ENCODE assay signal across 11 cellular contexts in the genomic region with DNA sequence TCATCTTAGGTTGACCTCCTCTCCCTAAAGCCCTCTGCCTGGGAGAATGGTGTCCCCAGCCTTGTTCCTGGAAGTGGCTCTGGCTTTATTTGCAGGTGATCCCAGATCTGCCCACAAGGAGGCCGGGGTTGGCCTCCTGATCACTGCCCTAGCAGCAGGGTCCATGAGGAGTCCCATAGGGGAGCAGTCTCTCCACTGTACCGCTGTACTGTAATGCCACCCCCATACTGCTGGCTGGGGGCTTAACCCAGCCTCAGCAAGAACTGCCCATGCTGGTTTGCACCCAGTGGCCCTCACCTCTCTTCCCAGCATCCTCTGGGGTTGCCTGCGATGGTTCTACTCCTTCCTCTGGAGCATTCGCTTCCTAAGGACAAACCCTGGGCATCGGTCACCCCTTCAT. TPM values are rescaled to one million over a fixed set of nuclear protein-coding genes. Genes with fewer than 3 reads are reported as not detected.
DNase-seq lines count a peak whose midpoint lies in the region; ATAC-seq, FAIRE-seq and TF ChIP-seq lines count a peak whose summit lies in the region.
"Had no signal": no experiment of that assay in that cellular context is flagged by ENCODE, and none has a peak within 500 bp of the region (broad histone marks: within the 10 kb centered on the region; RNA-seq: fewer than 3 reads in every experiment).

No MANE protein-coding gene starts in this region.

- no peak overlapping the region for H2BK20ac ChIP-seq in IMR-90 (ENCODE audit: low read depth, low read length)

- H3K27me3 ChIP-seq in IMR-90 (ENCODE audit: control insufficient read depth, insufficient read depth, low read length) (no peaks in the 10 kb centered on the region), bronchial epithelial cell (ENCODE audit: control insufficient read depth, insufficient read depth, low read length) (no peaks in the 10 kb centered on the region)
- H3K27me3 ChIP-seq: hepatocyte had no signal

- 100% methylated on average over 3 of the region's 5 CpGs; no CpG with 5 or more reads in 1 of the 2 experiments for WGBS in IMR-90 (ENCODE audit: extremely low coverage in 2 of 2, insufficient read length in 1 of 2), 2 experiments

- H4K20me1 ChIP-seq in IMR-90 (ENCODE audit: insufficient read depth, low read length), result no peaks in the 10 kb centered on the region; the same call in 1 of the 2 replicates

- H4K8ac ChIP-seq in IMR-90 (ENCODE audit: low read depth in 2 of 2, low read length in 2 of 2), result no peak overlapping the region

- H3K9me3 ChIP-seq in IMR-90 (ENCODE audit: control insufficient read depth, insufficient read depth, low read length), result no peaks in the 10 kb centered on the region
- H3K9me3 ChIP-seq in mucosa of descending colon, result no peaks in the 10 kb centered on the region

- peak overlapping the region; percentile 1 for H2AK9ac ChIP-seq in IMR-90 (replicated peaks; ENCODE audit: low read depth, low read length, poor library complexity)

- POLR2A ChIA-PET in IMR-90 (lab: Charles Lee; ENCODE audit: unreplicated experiment), result no interaction called here

- H3K9me1 ChIP-seq in IMR-90 (ENCODE audit: insufficient read depth, low read length), result peaks cover 29% of the 10 kb centered on the region

- FAIRE-seq in bronchial epithelial cell (lab: Jason Lieb, UNC), result peak; percentile 84
- no peak for FAIRE-seq in RCC 7860 (lab: Jason Lieb, UNC)

- BruUV-seq in IMR-90 (replicated peaks; lab: Mats Ljungman, UMichigan), result no TSS peak

- H2AK5ac ChIP-seq in IMR-90 (ENCODE audit: low read depth, low read length), result no peak overlapping the region

- H2BK120ac ChIP-seq in IMR-90 (ENCODE audit: low read depth, low read length), result no peak overlapping the region

- no peaks in the 10 kb centered on the region for H3K79me1 ChIP-seq in IMR-90 (ENCODE audit: low read depth in 1 of 2, low read length in 2 of 2)

- no peak for ATAC-seq in IMR-90 (ENCODE audit: low read depth)
- ATAC-seq in mucosa of descending colon, result peak; percentile 21

- intact Hi-C loops in IMR-90 (cut with micrococcal nuclease) (no loop called here), mucosa of descending colon (cut with DNase I, micrococcal nuclease) (no loop called here)

- no peak overlapping the region for H2BK5ac ChIP-seq in IMR-90 (ENCODE audit: low read depth, low read length, poor library complexity, severe bottlenecking)

- H3K36me3 ChIP-seq in IMR-90 (ENCODE audit: control insufficient read depth, insufficient read depth, low read length) (peaks cover 1% of the 10 kb centered on the region; the same call in 1 of the 2 replicates), bronchial epithelial cell (ENCODE audit: control insufficient read depth, insufficient read depth, low read length) (no peaks in the 10 kb centered on the region), mucosa of descending colon (ENCODE audit: low read depth) (no peaks in the 10 kb centered on the region)

- H3K27ac ChIP-seq in IMR-90 (ENCODE audit: insufficient read depth, low read length), result no peak overlapping the region

- H2AFZ ChIP-seq in IMR-90 (replicated peaks; ENCODE audit: low read length, poor library complexity), result no peak overlapping the region
- H2AFZ ChIP-seq: hepatocyte had no signal

- H3K9ac ChIP-seq in IMR-90 (ENCODE audit: low read depth, low read length), result no peak overlapping the region

- DNase-seq in ELR (ENCODE audit: low read depth), result peak; percentile 42
- DNase-seq in IMR-90, result no peak
- no peak for DNase-seq in bronchial epithelial cell (ENCODE audit: low read depth)
- DNase-seq in mucosa of descending colon, result no peak
- no peak for DNase-seq in midbrain (lab: John Stamatoyannopoulos, UW)
- no peak for DNase-seq in NCI-H2029 (lab: John Stamatoyannopoulos, UW)
- no peak for DNase-seq in RCC 7860 (ENCODE audit: low spot score)
- no peak for DNase-seq in NCI-H1694 treated with DMSO at 0.1 percent for 48 hours (lab: John Stamatoyannopoulos, UW)
- DNase-seq: activated naive CD8-positive, alpha-beta T cell treated with anti-CD3 and anti-CD28 coated beads, Interleukin-2, amount 10 ng/mL, durations not matched to agents 7 days and 5 days; NCI-H1436 treated with DMSO at 0.1 percent for 48 hours had no signal

- no peak overlapping the region for H3K4ac ChIP-seq in IMR-90 (ENCODE audit: low read depth, low read length)

- no peak overlapping the region for H4K91ac ChIP-seq in IMR-90 (ENCODE audit: insufficient read depth, low read depth, low read length)

- no peak overlapping the region for H3K23ac ChIP-seq in IMR-90 (ENCODE audit: low read depth, low read length)

- H3K4me1 ChIP-seq in IMR-90 (ENCODE audit: control insufficient read depth, insufficient read depth, low read length), result peaks cover 6% of the 10 kb centered on the region; the same call in 1 of the 2 replicates
- peaks cover 13% of the 10 kb centered on the region for H3K4me1 ChIP-seq in mucosa of descending colon (ENCODE audit: low read depth)

- dilution Hi-C loops in IMR-90 (cut with HindIII; ENCODE audit: low sequenced_read_pairs, unreplicated experiment), result no loop called here

- TF ChIP-seq POLR2A in IMR-90 (IDR thresholded peaks at IDR 0.05; ENCODE audit: low read depth, low read length), result no peak

- H3K18ac ChIP-seq in IMR-90 (ENCODE audit: low read depth, low read length), result no peak overlapping the region

- CTCF ChIA-PET in IMR-90 (lab: Yijun Ruan, JAX), result no interaction called here

- TF ChIP-seq CTCF in IMR-90 (conservative IDR thresholded peaks at IDR 0.05; ENCODE audit: low read depth, low read length) (0 out of 2 replicates have a peak, but pooled peaks have one; percentile 11), bronchial epithelial cell (IDR thresholded peaks at IDR 0.05; ENCODE audit: insufficient read depth, low read length, severe bottlenecking) (peak; percentile 20), mucosa of descending colon (IDR thresholded peaks at IDR 0.05) (no peak)

- in situ Hi-C loops in IMR-90 (cut with MboI; ENCODE audit: low sequenced_read_pairs), result no loop called here

- H3K56ac ChIP-seq in IMR-90 (ENCODE audit: extremely low read depth, insufficient read depth, low read length), result no peak overlapping the region

- H2BK15ac ChIP-seq in IMR-90 (ENCODE audit: low read depth, low read length), result no peak overlapping the region

- no peak for TF ChIP-seq RAD21 in IMR-90 (IDR thresholded peaks at IDR 0.05; ENCODE audit: low read length)

- no peak overlapping the region for H4K5ac ChIP-seq in IMR-90 (ENCODE audit: low read depth, low read length)

- H3K4me3 ChIP-seq in IMR-90 (ENCODE audit: insufficient read depth, low read depth, low read length), result no peak overlapping the region
- H3K4me3 ChIP-seq in bronchial epithelial cell (ENCODE audit: low read depth, low read length), result no peak overlapping the region
- no peak overlapping the region for H3K4me3 ChIP-seq in mucosa of descending colon
- H3K4me3 ChIP-seq: hepatocyte had no signal

- H3K14ac ChIP-seq in IMR-90 (replicated peaks; ENCODE audit: low read depth, low read length), result no peak overlapping the region

- no peak overlapping the region for H3K4me2 ChIP-seq in IMR-90 (ENCODE audit: low read depth, low read length)
- H3K4me2 ChIP-seq: hepatocyte had no signal

TF ChIP-seq in IMR-90, 13 proteins besides CTCF, POLR2A, EP300 and RAD21:
- TF ChIP-seq, protein P1, sequence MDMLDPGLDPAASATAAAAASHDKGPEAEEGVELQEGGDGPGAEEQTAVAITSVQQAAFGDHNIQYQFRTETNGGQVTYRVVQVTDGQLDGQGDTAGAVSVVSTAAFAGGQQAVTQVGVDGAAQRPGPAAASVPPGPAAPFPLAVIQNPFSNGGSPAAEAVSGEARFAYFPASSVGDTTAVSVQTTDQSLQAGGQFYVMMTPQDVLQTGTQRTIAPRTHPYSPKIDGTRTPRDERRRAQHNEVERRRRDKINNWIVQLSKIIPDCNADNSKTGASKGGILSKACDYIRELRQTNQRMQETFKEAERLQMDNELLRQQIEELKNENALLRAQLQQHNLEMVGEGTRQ (IDR thresholded peaks at IDR 0.05; ENCODE audit: low read depth, low read length), result no peak
- TF ChIP-seq CEBPB (IDR thresholded peaks at IDR 0.05; ENCODE audit: low read depth, low read length), result no peak
- no peak for TF ChIP-seq RCOR1 (IDR thresholded peaks at IDR 0.05; ENCODE audit: insufficient replicate concordance, low read length)
- TF ChIP-seq RFX5 (IDR thresholded peaks at IDR 0.05; ENCODE audit: low read depth, low read length), result no peak
- TF ChIP-seq, protein P2, sequence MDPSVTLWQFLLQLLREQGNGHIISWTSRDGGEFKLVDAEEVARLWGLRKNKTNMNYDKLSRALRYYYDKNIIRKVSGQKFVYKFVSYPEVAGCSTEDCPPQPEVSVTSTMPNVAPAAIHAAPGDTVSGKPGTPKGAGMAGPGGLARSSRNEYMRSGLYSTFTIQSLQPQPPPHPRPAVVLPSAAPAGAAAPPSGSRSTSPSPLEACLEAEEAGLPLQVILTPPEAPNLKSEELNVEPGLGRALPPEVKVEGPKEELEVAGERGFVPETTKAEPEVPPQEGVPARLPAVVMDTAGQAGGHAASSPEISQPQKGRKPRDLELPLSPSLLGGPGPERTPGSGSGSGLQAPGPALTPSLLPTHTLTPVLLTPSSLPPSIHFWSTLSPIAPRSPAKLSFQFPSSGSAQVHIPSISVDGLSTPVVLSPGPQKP (IDR thresholded peaks at IDR 0.05; ENCODE audit: borderline replicate concordance, low read depth, low read length), result no peak
- no peak for TF ChIP-seq CHD1 (IDR thresholded peaks at IDR 0.05; ENCODE audit: low read depth, low read length)
- TF ChIP-seq FOS (IDR thresholded peaks at IDR 0.05; ENCODE audit: low read depth, low read length), result no peak
- no peak for TF ChIP-seq SMC3 (IDR thresholded peaks at IDR 0.05; ENCODE audit: low read depth, low read length)

RNA-seq across cellular contexts. Expression of a gene that starts 39.1 kb away (rescaled TPM):
- total RNA-seq in IMR-90 (2012; rRNA removed) (50.2 and 52.2 TPM in 2 replicates), bronchial epithelial cell (62.9 and 70.3 TPM in 2 replicates), mucosa of descending colon (100 to 1,000 TPM in 2 of 3 donors, 10 to 100 TPM in 1; 97.9 to 138 (median 114) TPM)
- 71.2 and 75.2 TPM in 2 replicates for polyA plus RNA-seq in IMR-90 (2012; rRNA removed)
- polyA plus RNA-seq in IMR-90 (2012; cell fraction: cytosol; rRNA removed), result 53.6 and 57.9 TPM in 2 replicates
- polyA plus RNA-seq in IMR-90 (2012; cell fraction: nucleus; rRNA removed; ENCODE audit: low replicate concordance), result 78.1 and 104 TPM in 2 replicates

RNA-seq across cellular contexts. Expression of a gene that starts 39.4 kb away (rescaled TPM):
- total RNA-seq in IMR-90 (2012; rRNA removed) (59.2 and 62.2 TPM in 2 replicates), bronchial epithelial cell (38.3 and 38.7 TPM in 2 replicates), mucosa of descending colon (10 to 100 TPM; 40.6 to 44.1 (median 42.0) TPM)
- 23.7 and 25.2 TPM in 2 replicates for polyA plus RNA-seq in IMR-90 (2012; rRNA removed)
- 9.2 and 10.2 TPM in 2 replicates for polyA plus RNA-seq in IMR-90 (2012; cell fraction: cytosol; rRNA removed)
- polyA plus RNA-seq in IMR-90 (2012; cell fraction: nucleus; rRNA removed; ENCODE audit: low replicate concordance), result 10.3 and 29.1 TPM in 2 replicates

RNA-seq across cellular contexts. Expression of a gene that starts 54.4 kb away (rescaled TPM):
- total RNA-seq in IMR-90 (2012; rRNA removed) (9.2 and 15.4 TPM in 2 replicates), bronchial epithelial cell (5.0 and 5.6 TPM in 2 replicates), mucosa of descending colon (10 to 100 TPM; 48.7 to 77.0 (median 52.5) TPM)
- polyA plus RNA-seq in IMR-90 (2012; rRNA removed), result 48.0 and 50.3 TPM in 2 replicates
- polyA plus RNA-seq in IMR-90 (2012; cell fraction: cytosol; rRNA removed), result 23.4 and 53.6 TPM in 2 replicates
- polyA plus RNA-seq in IMR-90 (2012; cell fraction: nucleus; rRNA removed; ENCODE audit: low replicate concordance), result 22.4 and 40.8 TPM in 2 replicates
